In genomic region chr2:158493458-158493857, GRCh38 we compare ENCODE assay signal across 2 cellular contexts.
TF ChIP-seq lines count a peak whose summit lies in the region.

No MANE protein-coding gene starts in this region.

TF ChIP-seq in HEK293, 187 proteins besides CTCF, POLR2A, EP300 and RAD21 (continued from another document):
- TF ChIP-seq ZNF37A (tag by site-specific recombination; IDR thresholded peaks at IDR 0.05) (no peak), INSM2 (tag by site-specific recombination; IDR thresholded peaks at IDR 0.05) (no peak)

TF ChIP-seq in GM23338, 12 proteins besides CTCF, POLR2A, EP300 and RAD21:
- TF ChIP-seq, protein P1, sequence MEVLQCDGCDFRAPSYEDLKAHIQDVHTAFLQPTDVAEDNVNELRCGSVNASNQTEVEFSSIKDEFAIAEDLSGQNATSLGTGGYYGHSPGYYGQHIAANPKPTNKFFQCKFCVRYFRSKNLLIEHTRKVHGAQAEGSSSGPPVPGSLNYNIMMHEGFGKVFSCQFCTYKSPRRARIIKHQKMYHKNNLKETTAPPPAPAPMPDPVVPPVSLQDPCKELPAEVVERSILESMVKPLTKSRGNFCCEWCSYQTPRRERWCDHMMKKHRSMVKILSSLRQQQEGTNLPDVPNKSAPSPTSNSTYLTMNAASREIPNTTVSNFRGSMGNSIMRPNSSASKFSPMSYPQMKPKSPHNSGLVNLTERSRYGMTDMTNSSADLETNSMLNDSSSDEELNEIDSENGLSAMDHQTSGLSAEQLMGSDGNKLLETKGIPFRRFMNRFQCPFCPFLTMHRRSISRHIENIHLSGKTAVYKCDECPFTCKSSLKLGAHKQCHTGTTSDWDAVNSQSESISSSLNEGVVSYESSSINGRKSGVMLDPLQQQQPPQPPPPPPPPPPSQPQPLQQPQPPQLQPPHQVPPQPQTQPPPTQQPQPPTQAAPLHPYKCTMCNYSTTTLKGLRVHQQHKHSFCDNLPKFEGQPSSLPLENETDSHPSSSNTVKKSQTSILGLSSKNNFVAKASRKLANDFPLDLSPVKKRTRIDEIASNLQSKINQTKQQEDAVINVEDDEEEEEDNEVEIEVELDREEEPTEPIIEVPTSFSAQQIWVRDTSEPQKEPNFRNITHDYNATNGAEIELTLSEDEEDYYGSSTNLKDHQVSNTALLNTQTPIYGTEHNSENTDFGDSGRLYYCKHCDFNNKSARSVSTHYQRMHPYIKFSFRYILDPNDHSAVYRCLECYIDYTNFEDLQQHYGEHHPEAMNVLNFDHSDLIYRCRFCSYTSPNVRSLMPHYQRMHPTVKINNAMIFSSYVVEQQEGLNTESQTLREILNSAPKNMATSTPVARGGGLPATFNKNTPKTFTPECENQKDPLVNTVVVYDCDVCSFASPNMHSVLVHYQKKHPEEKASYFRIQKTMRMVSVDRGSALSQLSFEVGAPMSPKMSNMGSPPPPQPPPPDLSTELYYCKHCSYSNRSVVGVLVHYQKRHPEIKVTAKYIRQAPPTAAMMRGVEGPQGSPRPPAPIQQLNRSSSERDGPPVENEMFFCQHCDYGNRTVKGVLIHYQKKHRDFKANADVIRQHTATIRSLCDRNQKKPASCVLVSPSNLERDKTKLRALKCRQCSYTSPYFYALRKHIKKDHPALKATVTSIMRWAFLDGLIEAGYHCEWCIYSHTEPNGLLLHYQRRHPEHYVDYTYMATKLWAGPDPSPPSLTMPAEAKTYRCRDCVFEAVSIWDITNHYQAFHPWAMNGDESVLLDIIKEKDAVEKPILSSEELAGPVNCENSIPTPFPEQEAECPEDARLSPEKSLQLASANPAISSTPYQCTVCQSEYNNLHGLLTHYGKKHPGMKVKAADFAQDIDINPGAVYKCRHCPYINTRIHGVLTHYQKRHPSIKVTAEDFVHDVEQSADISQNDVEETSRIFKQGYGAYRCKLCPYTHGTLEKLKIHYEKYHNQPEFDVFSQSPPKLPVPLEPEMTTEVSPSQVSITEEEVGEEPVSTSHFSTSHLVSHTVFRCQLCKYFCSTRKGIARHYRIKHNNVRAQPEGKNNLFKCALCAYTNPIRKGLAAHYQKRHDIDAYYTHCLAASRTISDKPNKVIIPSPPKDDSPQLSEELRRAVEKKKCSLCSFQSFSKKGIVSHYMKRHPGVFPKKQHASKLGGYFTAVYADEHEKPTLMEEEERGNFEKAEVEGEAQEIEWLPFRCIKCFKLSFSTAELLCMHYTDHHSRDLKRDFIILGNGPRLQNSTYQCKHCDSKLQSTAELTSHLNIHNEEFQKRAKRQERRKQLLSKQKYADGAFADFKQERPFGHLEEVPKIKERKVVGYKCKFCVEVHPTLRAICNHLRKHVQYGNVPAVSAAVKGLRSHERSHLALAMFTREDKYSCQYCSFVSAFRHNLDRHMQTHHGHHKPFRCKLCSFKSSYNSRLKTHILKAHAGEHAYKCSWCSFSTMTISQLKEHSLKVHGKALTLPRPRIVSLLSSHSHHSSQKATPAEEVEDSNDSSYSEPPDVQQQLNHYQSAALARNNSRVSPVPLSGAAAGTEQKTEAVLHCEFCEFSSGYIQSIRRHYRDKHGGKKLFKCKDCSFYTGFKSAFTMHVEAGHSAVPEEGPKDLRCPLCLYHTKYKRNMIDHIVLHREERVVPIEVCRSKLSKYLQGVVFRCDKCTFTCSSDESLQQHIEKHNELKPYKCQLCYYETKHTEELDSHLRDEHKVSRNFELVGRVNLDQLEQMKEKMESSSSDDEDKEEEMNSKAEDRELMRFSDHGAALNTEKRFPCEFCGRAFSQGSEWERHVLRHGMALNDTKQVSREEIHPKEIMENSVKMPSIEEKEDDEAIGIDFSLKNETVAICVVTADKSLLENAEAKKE (CRISPR knock-in tag; IDR thresholded peaks at IDR 0.05) = no peak
- TF ChIP-seq EZH2 (IDR thresholded peaks at IDR 0.05; ENCODE audit: low read depth, unreplicated experiment) = no peak
- TF ChIP-seq POLR2AphosphoS5 (IDR thresholded peaks at IDR 0.05; ENCODE audit: low read depth) = no peak
- no peak for TF ChIP-seq ZNF114 (CRISPR knock-in tag; IDR thresholded peaks at IDR 0.05)
- no peak for TF ChIP-seq REST (IDR thresholded peaks at IDR 0.05; ENCODE audit: unreplicated experiment)
- no peak for TF ChIP-seq CREB1 (CRISPR knock-in tag; IDR thresholded peaks at IDR 0.05; ENCODE audit: low read depth)
- no peak for TF ChIP-seq ZNF331 (CRISPR knock-in tag; IDR thresholded peaks at IDR 0.05; ENCODE audit: low read depth)
- TF ChIP-seq JUNB (IDR thresholded peaks at IDR 0.05; ENCODE audit: unreplicated experiment) = no peak
- TF ChIP-seq EZH2phosphoT487 (IDR thresholded peaks at IDR 0.05; ENCODE audit: unreplicated experiment) = no peak
- no peak for TF ChIP-seq STAT1 (IDR thresholded peaks at IDR 0.05; ENCODE audit: unreplicated experiment)
- no peak for TF ChIP-seq NANOG (IDR thresholded peaks at IDR 0.05; ENCODE audit: borderline replicate concordance)
- no peak for TF ChIP-seq ETS1 (IDR thresholded peaks at IDR 0.05)
